ENCODE assay signal across 29 cellular contexts in genomic region chr10:64708920-64709681, GRCh38.
"Had no signal": no experiment of that assay in that cellular context is flagged by ENCODE, and none has a peak within 500 bp of the region (broad histone marks: within the 10 kb centered on the region; RNA-seq: fewer than 3 reads in every experiment).

No MANE protein-coding gene starts in this region.

- H3K27me3 ChIP-seq: adrenal gland, brain microvascular endothelial cell, MG63, SJCRH30 had no signal

- H3K9me3 Mint-ChIP-seq: activated CD4-positive, alpha-beta T cell treated with anti-CD3 and anti-CD28 coated beads, Interleukin-2, amount 10 ng/mL, durations not matched to agents 7 days and 5 days; activated T-helper 1 cell treated with anti-CD3 and anti-CD28 coated beads, Interleukin-12 subunit alpha, Interleukin-12 subunit beta, Interleukin-2, Interleukin-4 antibody, amounts not matched to agents 30 ng/mL and 10 ng/mL and 1 ng/mL, durations not matched to agents 14 hours and 24 hours and 36 hours had no signal

- H3K27ac ChIP-seq: adrenal gland, brain microvascular endothelial cell, SJCRH30, SK-N-MC had no signal

- H3K4me1 ChIP-seq: adrenal gland, SJCRH30 had no signal

- H3K4me3 ChIP-seq: adrenal gland, K562, MG63, SJCRH30, SK-N-MC had no signal

- FAIRE-seq: K562, TTC549 had no signal

- H3K9me3 ChIP-seq: adrenal gland, MG63, SJCRH30 had no signal

- H3K36me3 ChIP-seq: adrenal gland, brain microvascular endothelial cell, MG63, SJCRH30 had no signal

- H3K4me1 Mint-ChIP-seq: activated CD4-positive, alpha-beta T cell treated with anti-CD3 and anti-CD28 coated beads for 36 hours; activated CD4-positive, alpha-beta T cell treated with anti-CD3 and anti-CD28 coated beads, Interleukin-2, amount 10 ng/mL, durations not matched to agents 7 days and 5 days had no signal

- DNase-seq: activated CD4-positive, alpha-beta T cell treated with anti-CD3 and anti-CD28 coated beads for 36 hours; activated CD4-positive, alpha-beta T cell treated with anti-CD3 and anti-CD28 coated beads, Interleukin-2, amount 10 ng/mL, durations not matched to agents 7 days and 5 days; activated CD4-positive, alpha-beta T cell treated with anti-CD3 and anti-CD28 coated beads, Interleukin-2, amount 50 U/mL, for 48 hours; activated CD8-positive, alpha-beta memory T cell treated with anti-CD3 and anti-CD28 coated beads, Interleukin-2, amount 50 U/mL, for 4 hours; activated gamma-delta T cell treated with Interleukin-2 at 50 U/mL for 16 hours; activated naive CD4-positive, alpha-beta T cell treated with anti-CD3 and anti-CD28 coated beads for 36 hours; activated T-cell treated with anti-CD3 and anti-CD28 coated beads for 4 hours; activated T-cell treated with anti-CD3 and anti-CD28 coated beads, Interleukin-2, amount 50 U/mL, for 4 hours; adrenal gland; brain microvascular endothelial cell; central memory CD4-positive, alpha-beta T cell; MG63; NCI-H1048; NCI-H1105 treated with DMSO at 0.1 percent for 48 hours; NCI-H1436 treated with DMSO at 0.1 percent for 48 hours; NCI-H1694 treated with DMSO at 0.1 percent for 48 hours; NCI-H2029; NCI-H345; NCI-H526; NCI-H748 treated with DMSO at 0.1 percent for 48 hours; SHP77; SJCRH30 had no signal

- H3K27me3 Mint-ChIP-seq: activated CD4-positive, alpha-beta T cell treated with anti-CD3 and anti-CD28 coated beads for 36 hours; activated CD4-positive, alpha-beta T cell treated with anti-CD3 and anti-CD28 coated beads, Interleukin-2, amount 10 ng/mL, durations not matched to agents 7 days and 5 days had no signal

- H3K36me3 Mint-ChIP-seq: activated naive CD4-positive, alpha-beta T cell treated with anti-CD3 and anti-CD28 coated beads, Interleukin-2, amount 50 U/mL, for 72 hours; WTC11 had no signal

- H3K27ac Mint-ChIP-seq: activated CD4-positive, alpha-beta T cell treated with anti-CD3 and anti-CD28 coated beads for 36 hours; activated CD4-positive, alpha-beta T cell treated with anti-CD3 and anti-CD28 coated beads, Interleukin-2, amount 10 ng/mL, durations not matched to agents 7 days and 5 days; activated naive CD4-positive, alpha-beta T cell treated with anti-CD3 and anti-CD28 coated beads for 36 hours; activated naive CD4-positive, alpha-beta T cell treated with anti-CD3 and anti-CD28 coated beads, Interleukin-2, amount 50 U/mL, for 72 hours; activated T-helper 1 cell treated with anti-CD3 and anti-CD28 coated beads, Interleukin-12 subunit alpha, Interleukin-12 subunit beta, Interleukin-2, Interleukin-4 antibody, amounts not matched to agents 30 ng/mL and 10 ng/mL and 1 ng/mL, durations not matched to agents 14 hours and 24 hours and 36 hours; WTC11 had no signal

- ATAC-seq: activated CD4-positive, alpha-beta T cell treated with anti-CD3 and anti-CD28 coated beads for 36 hours; activated CD4-positive, CD25-positive, alpha-beta regulatory T cell treated with anti-CD3 and anti-CD28 coated beads, Interleukin-2, amount 50 U/mL, for 24 hours; activated naive CD4-positive, alpha-beta T cell treated with anti-CD3 and anti-CD28 coated beads, Interleukin-2, amount 50 U/mL, for 72 hours; activated T-cell treated with anti-CD3 and anti-CD28 coated beads, Interleukin-2, amount 50 U/mL, for 4 hours; K562; WTC11 had no signal

- H3K4me3 Mint-ChIP-seq: activated CD4-positive, alpha-beta T cell treated with anti-CD3 and anti-CD28 coated beads for 36 hours; activated CD4-positive, alpha-beta T cell treated with anti-CD3 and anti-CD28 coated beads, Interleukin-2, amount 10 ng/mL, durations not matched to agents 7 days and 5 days; activated naive CD4-positive, alpha-beta T cell treated with anti-CD3 and anti-CD28 coated beads for 36 hours; activated T-cell treated with anti-CD3 and anti-CD28 coated beads, Interleukin-2, amount 50 U/mL, for 4 hours; activated T-helper 1 cell treated with anti-CD3 and anti-CD28 coated beads, Interleukin-12 subunit alpha, Interleukin-12 subunit beta, Interleukin-2, Interleukin-4 antibody, amounts not matched to agents 30 ng/mL and 10 ng/mL and 1 ng/mL, durations not matched to agents 14 hours and 24 hours and 36 hours; WTC11 had no signal
